In the genomic region with DNA sequence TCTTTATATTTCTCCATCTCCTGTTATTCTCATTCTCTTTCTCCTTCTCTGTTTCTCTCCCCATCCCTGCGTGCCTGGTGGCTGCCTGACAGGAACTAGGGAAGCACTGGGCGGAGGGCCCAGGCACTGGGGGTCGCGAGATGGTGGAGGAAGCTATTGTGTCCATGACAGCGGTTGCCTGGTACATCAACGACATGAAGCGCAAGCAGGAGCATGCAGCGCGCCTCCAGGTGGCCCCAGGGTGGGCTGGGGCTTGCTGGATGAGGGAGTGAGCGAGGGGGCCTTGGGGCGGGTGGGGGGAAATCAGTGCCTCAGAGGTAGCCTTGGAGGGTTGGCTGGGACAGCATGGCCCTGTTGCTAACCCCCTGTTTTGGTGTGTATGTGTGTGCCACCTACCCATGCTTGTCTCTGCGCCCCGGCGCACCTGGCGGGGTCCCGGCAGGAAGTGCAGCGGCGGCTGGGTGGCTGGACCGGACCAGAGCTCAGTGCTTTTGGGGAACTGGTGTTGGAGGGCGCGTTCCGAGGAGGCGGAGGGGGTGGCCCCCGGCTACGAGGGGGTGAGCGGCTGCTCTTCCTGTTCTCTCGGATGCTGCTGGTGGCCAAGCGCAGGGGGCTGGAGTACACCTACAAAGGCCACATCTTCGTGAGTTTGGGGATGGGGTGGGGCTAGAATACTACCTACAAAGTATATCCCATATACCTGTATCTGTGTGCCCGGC, we compare ENCODE assay signal across 1 cellular context.
TF ChIP-seq lines count a peak whose summit lies in the region.

No MANE protein-coding gene starts in this region.

TF ChIP-seq in K562, 482 proteins besides CTCF, POLR2A, EP300 and RAD21:
- no peak for TF ChIP-seq TCFL5 (CRISPR knock-in tag; conservative IDR thresholded peaks at IDR 0.05)
- peak; percentile 46 for TF ChIP-seq POLR2G (IDR thresholded peaks at IDR 0.05; ENCODE audit: low read depth, low read length)
